In the genomic region with DNA sequence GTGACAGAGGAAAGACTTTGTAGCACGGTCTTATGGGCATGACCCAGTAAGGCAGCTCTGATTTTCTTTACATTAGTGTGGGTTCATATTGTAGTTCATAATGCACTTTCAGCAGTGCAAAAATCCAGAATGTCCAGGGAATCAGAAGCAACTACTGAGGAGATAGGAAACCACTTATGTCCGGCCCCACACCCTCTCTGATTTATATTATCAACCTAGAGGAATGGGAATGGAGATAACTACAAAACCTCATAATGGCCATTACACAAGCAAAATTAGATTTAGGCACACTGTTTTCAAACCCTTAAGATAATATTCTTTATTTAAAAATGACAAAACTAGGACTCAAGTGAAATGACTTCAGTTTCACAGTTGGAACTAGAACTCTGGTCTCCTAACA, we compare ENCODE assay signal across 8 cellular contexts.
"Had no signal": no experiment of that assay in that cellular context is flagged by ENCODE, and none has a peak within 500 bp of the region (broad histone marks: within the 10 kb centered on the region; RNA-seq: fewer than 3 reads in every experiment).

No MANE protein-coding gene starts in this region.

- H3K27ac Mint-ChIP-seq: GM23338, IgD-negative memory B cell had no signal

- H3K27ac ChIP-seq: HL-60 had no signal

- FAIRE-seq: H1, H54, HepG2 had no signal

- H3K4me2 ChIP-seq: GM23338 had no signal

- H3K9me3 Mint-ChIP-seq: GM23338, H9, IgD-negative memory B cell had no signal

- H3K4me3 Mint-ChIP-seq: GM23338, H9 had no signal

- H3K27me3 Mint-ChIP-seq: IgD-negative memory B cell had no signal

- ATAC-seq: GM23338, HepG2 had no signal

- H2AFZ ChIP-seq: GM23338 had no signal

- DNase-seq: H9, HCEC 1CT had no signal

- H3K4me3 ChIP-seq: GM23338 had no signal
